In genomic region chr1:193190096-193190744, GRCh38 we compare ENCODE assay signal across 10 cellular contexts. TPM values are rescaled to one million over a fixed set of nuclear protein-coding genes. Genes with fewer than 3 reads are reported as not detected.
A peak's percentile ranks its signal among the peaks of the same experiment; 100 is the strongest.
DNase-seq lines count a peak whose midpoint lies in the region; ATAC-seq and TF ChIP-seq lines count a peak whose summit lies in the region.
"Had no signal": no experiment of that assay in that cellular context is flagged by ENCODE, and none has a peak within 500 bp of the region (broad histone marks: within the 10 kb centered on the region; RNA-seq: fewer than 3 reads in every experiment).

No MANE protein-coding gene starts in this region.

- DNase-seq in NCI-H82 (lab: John Stamatoyannopoulos, UW) (peak; percentile 14), NCI-H82 treated with DMSO at 0.1 percent for 48 hours (lab: John Stamatoyannopoulos, UW; ENCODE audit: unreplicated experiment) (no peak), RPMI7951 (ENCODE audit: low read depth) (peak; percentile 14), fibroblast of the aortic adventitia (ENCODE audit: low read depth) (peak; percentile 39), thyroid gland (no peak), 8988T (no peak), OCI-M2 (lab: John Stamatoyannopoulos, UW; ENCODE audit: unreplicated experiment) (no peak)
- DNase-seq: NCI-H1436, occipital lobe had no signal

- TF ChIP-seq POLR2A in thyroid gland (IDR thresholded peaks at IDR 0.05): no peak

- H3K4me1 ChIP-seq in thyroid gland: peaks cover 27 to 55% of the 10 kb centered on the region in 2 donors

- no peaks in the 10 kb centered on the region for H3K27me3 ChIP-seq in thyroid gland

- H3K4me3 ChIP-seq in fibroblast of the aortic adventitia (ENCODE audit: low read depth, low read length) (no peak overlapping the region), thyroid gland (replicated peaks in 1 of 3) (no peak overlapping the region)

- no peak for ATAC-seq in GM19395 (IDR thresholded peaks at IDR 0.05; ENCODE audit: unreplicated experiment)

- H3K27ac ChIP-seq in thyroid gland: peak overlapping the region in 1 of 3 donors; percentile 3

- no peaks in the 10 kb centered on the region for H3K9me3 ChIP-seq in thyroid gland

- no peaks in the 10 kb centered on the region for H3K36me3 ChIP-seq in thyroid gland

- intact Hi-C loops in thyroid gland (cut with DNase I): no loop called here

- TF ChIP-seq CTCF in fibroblast of the aortic adventitia (IDR thresholded peaks at IDR 0.05; ENCODE audit: insufficient read depth, low read length) (peak; percentile 30), thyroid gland (IDR thresholded peaks at IDR 0.05) (peak in 4 of 6 experiments; percentile 9 to 50 (median 46))

RNA-seq across cellular contexts. Expression of gene B3GALT2, which starts 3.8 kb away (rescaled TPM):
- 0.49 and 0.96 TPM in 2 replicates for total RNA-seq in RPMI7951 (2014; rRNA removed; shearing (Covaris generic))
- total RNA-seq in fibroblast of the aortic adventitia (ENCODE audit: low replicate concordance) (0.18 and 1.2 TPM in 2 replicates), thyroid gland (1 to 10 TPM in 3 of 4 donors, under 1 TPM in 1; 0.67 to 1.7 (median 1.6) TPM)

Comparison
In these comparisons a context has a peak if more than half of its experiments do, and no peak if none do; other contexts are left out.
1. DNase-seq: peak in NCI-H82 (single experiment), RPMI7951 (single experiment) and fibroblast of the aortic adventitia (single experiment); none in NCI-H82 treated with DMSO at 0.1 percent for 48 hours (single experiment), thyroid gland (0 of 2), 8988T (single experiment) and OCI-M2 (single experiment).